In the genomic region with DNA sequence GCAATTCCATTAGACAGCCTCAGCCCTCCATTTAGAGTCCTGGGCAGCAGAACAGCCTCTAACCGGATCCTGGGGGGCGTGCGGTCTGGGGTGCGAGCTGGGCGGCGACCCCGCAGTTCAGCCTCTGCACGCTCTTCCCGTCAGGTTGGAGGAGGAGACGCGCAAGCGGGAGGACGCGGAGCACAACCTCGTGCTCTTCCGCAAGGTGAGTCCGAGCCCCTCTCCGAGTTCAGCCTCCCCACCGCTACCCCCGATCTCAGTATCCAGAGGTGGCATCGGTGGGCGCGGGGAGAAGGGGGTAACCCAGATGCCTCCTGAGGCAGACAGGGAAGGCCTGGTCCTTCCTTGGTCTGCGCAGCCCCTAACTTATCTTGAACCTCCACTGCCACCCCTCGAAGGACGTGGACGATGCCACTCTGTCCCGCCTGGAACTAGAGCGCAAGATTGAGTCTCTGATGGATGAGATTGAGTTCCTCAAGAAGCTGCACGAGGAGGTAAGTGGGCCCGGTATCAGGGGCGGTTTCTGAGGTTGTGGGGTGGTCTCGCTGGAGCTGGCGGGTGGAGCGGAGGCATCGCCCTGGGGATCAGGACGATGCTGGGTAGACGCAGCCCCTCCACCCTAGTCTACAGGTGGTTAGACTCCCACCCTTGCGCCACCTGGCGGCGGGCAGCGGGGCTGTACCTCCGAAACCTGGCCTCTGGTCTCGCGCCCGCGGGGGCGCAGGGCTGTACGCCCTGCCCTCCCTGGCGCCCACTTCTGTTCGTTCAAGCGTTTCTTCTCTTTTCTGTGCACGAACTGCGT, we compare ENCODE assay signal across 8 cellular contexts. TPM values are rescaled to one million over a fixed set of nuclear protein-coding genes. Genes with fewer than 3 reads are reported as not detected.
DNase-seq lines count a peak whose midpoint lies in the region; ATAC-seq, FAIRE-seq and TF ChIP-seq lines count a peak whose summit lies in the region.
"Had no signal": no experiment of that assay in that cellular context is flagged by ENCODE, and none has a peak within 500 bp of the region (broad histone marks: within the 10 kb centered on the region; RNA-seq: fewer than 3 reads in every experiment).

No MANE protein-coding gene starts in this region.

- peaks cover 59% of the 10 kb centered on the region for H3K27me3 ChIP-seq in foreskin keratinocyte
- peaks cover 9 to 26% of the 10 kb centered on the region in 2 donors for H3K27me3 ChIP-seq in small intestine (ENCODE audit: control insufficient read depth in 2 of 2, insufficient read depth in 2 of 2, low read length in 2 of 2)

- TF ChIP-seq CTCF in foreskin keratinocyte (conservative IDR thresholded peaks at IDR 0.05) = peak; percentile 72

- ATAC-seq in foreskin keratinocyte (peak; percentile 45), HG02884 (IDR thresholded peaks at IDR 0.05; ENCODE audit: unreplicated experiment) (no peak)

- H3K36me3 ChIP-seq in small intestine (ENCODE audit: control insufficient read depth in 2 of 2, insufficient read depth in 2 of 2, low read length in 2 of 2) = no peaks in the 10 kb centered on the region

- H3K27ac ChIP-seq in foreskin keratinocyte (no peak overlapping the region), small intestine (ENCODE audit: low read depth in 1 of 2, low read length in 1 of 2) (no peak overlapping the region), caudate nucleus (ENCODE audit: low read depth, low read length) (no peak overlapping the region)

- no peak for FAIRE-seq in GM19239 (lab: Jason Lieb, UNC)
- no peak for FAIRE-seq in small intestine (lab: Jason Lieb, UNC)
- FAIRE-seq: endometrium had no signal

- DNase-seq in GM19239 (ENCODE audit: insufficient read length, low spot score) (peak; percentile 83), NOMO-1 (lab: John Stamatoyannopoulos, UW; ENCODE audit: unreplicated experiment in 2 of 2) (peak; percentile 15 to 34), foreskin keratinocyte (no peak), small intestine (peak; percentile 45), caudate nucleus (lab: John Stamatoyannopoulos, UW) (no peak)
- DNase-seq in activated T-helper 1 cell treated with anti-CD3 and anti-CD28 coated beads, Interleukin-2, amount 50 U/mL, for 16 hours (ENCODE audit: low read depth in 1 of 2, low spot score in 1 of 2) = peak; percentile 32 to 50

- no peaks in the 10 kb centered on the region for H3K9me3 ChIP-seq in small intestine (ENCODE audit: control insufficient read depth, low read depth)

- H3K4me3 ChIP-seq in small intestine (ENCODE audit: low read depth in 1 of 2, low read length in 2 of 2) = peak overlapping the region in 1 of 2 donors; percentile 11

- 18 to 21% (median 20%) methylated on average over 49 to 54 of the region's 54 CpGs for WGBS in small intestine, 3 donors

- H3K4me1 ChIP-seq in foreskin keratinocyte (no peaks in the 10 kb centered on the region), small intestine (ENCODE audit: control insufficient read depth in 2 of 2, insufficient read depth in 1 of 2, low read depth in 1 of 2, low read length in 1 of 2) (peaks cover 1 to 7% of the 10 kb centered on the region in 2 donors)

RNA-seq across cellular contexts. Expression of gene PRPH, which starts 1.3 kb away (rescaled TPM):
- total RNA-seq in foreskin keratinocyte = 0.34 TPM in 1 of 2 replicates, not detected in the other
- polyA plus RNA-seq in foreskin keratinocyte (0.04 TPM in 1 of 2 replicates, not detected in the other), small intestine (10 to 100 TPM in 1 of 3 donors, not detected in 2; 89.9 TPM)

RNA-seq across cellular contexts. Expression of gene TROAP, which starts 26.8 kb away (rescaled TPM):
- 36.3 and 46.3 TPM in 2 replicates for total RNA-seq in foreskin keratinocyte
- polyA plus RNA-seq in foreskin keratinocyte (41.2 and 59.7 TPM in 2 replicates), small intestine (10 to 100 TPM in 1 of 3 donors, 1 to 10 TPM in 1, not detected in 1; 1.3 to 29.5 TPM)

RNA-seq across cellular contexts. Expression of gene TUBA1C, which starts 31.4 kb away (rescaled TPM):
- 1,116 and 1,321 TPM in 2 replicates for total RNA-seq in foreskin keratinocyte
- polyA plus RNA-seq in foreskin keratinocyte (1,211 and 1,475 TPM in 2 replicates), small intestine (100 to 1,000 TPM; 339 to 556 (median 447) TPM)

RNA-seq across cellular contexts. Expression of gene C1QL4, which starts 40.8 kb away (rescaled TPM):
- total RNA-seq in foreskin keratinocyte = 0.28 and 0.34 TPM in 2 replicates
- polyA plus RNA-seq in foreskin keratinocyte (0.29 and 0.48 TPM in 2 replicates), small intestine (under 1 TPM in 1 of 3 donors, not detected in 2; 0.07 TPM)

RNA-seq across cellular contexts. Expression of gene DNAJC22, which starts 50.5 kb away (rescaled TPM):
- total RNA-seq in foreskin keratinocyte = 0.04 TPM in 1 of 2 replicates, not detected in the other
- not detected in 2 replicates for polyA plus RNA-seq in foreskin keratinocyte
- polyA plus RNA-seq in small intestine = 10 to 100 TPM; 14.9 to 25.3 (median 16.3) TPM

Comparison
In these comparisons a context has a peak if more than half of its experiments do, and no peak if none do; other contexts are left out.
1. DNase-seq: peak in GM19239 (single experiment), NOMO-1 (2 of 2), activated T-helper 1 cell treated with anti-CD3 and anti-CD28 coated beads, Interleukin-2, amount 50 U/mL, for 16 hours (2 of 2) and small intestine (single experiment); none in foreskin keratinocyte (0 of 2) and caudate nucleus (0 of 61).